In genomic region chr1:59061876-59062275, GRCh38 we compare ENCODE assay signal across 1 cellular context.
TF ChIP-seq lines count a peak whose summit lies in the region.

No MANE protein-coding gene starts in this region.

TF ChIP-seq in H1, 55 proteins besides CTCF, POLR2A, EP300 and RAD21 (continued from another document):
- TF ChIP-seq CHD7 (IDR thresholded peaks at IDR 0.05; ENCODE audit: insufficient replicate concordance, low read length): no peak
- TF ChIP-seq BRCA1 (IDR thresholded peaks at IDR 0.05; ENCODE audit: low read depth, low read length): no peak
